8 cellular contexts compared by ENCODE assay signal in genomic region chr1:159009704-159010361, GRCh38. TPM values are rescaled to one million over a fixed set of nuclear protein-coding genes. Genes with fewer than 3 reads are reported as not detected.
DNase-seq lines count a peak whose midpoint lies in the region; ATAC-seq, FAIRE-seq and TF ChIP-seq lines count a peak whose summit lies in the region.

Gene IFI16, plus strand, starts transcription at chr1:159009907. Its CDS starts 4,774 bp downstream, at chr1:159014681.

- no peak for TF ChIP-seq CTCF in GM12878 (IDR thresholded peaks at IDR 0.05 in 2 of 3, conservative IDR thresholded peaks at IDR 0.05 in 1 of 3; ENCODE audit: control insufficient read depth in 2 of 3, extremely low read depth in 1 of 3, insufficient read depth in 1 of 3, low read depth in 3 of 3, low read length in 3 of 3)
- no peak for TF ChIP-seq CTCF in smooth muscle cell (IDR thresholded peaks at IDR 0.05; ENCODE audit: borderline replicate concordance, insufficient read depth, poor library complexity, severe bottlenecking)

- peak; percentile 25 to 37; a peak in 1 of 4 replicates for TF ChIP-seq EP300 in GM12878 (IDR thresholded peaks at IDR 0.05; ENCODE audit: borderline replicate concordance in 1 of 2, control insufficient read depth in 1 of 2, low read depth in 2 of 2, low read length in 2 of 2)

- peak within 1 kb of the TSS; percentile 53; the same call in 1 of the 2 replicates for H2AFZ ChIP-seq in GM12878 (ENCODE audit: control insufficient read depth, low read depth, low read length)
- H2AFZ ChIP-seq in smooth muscle cell (ENCODE audit: low read depth): peak within 1 kb of the TSS; percentile 88

- TSS peak; percentile 76 for BruUV-seq in GM12878 (replicated peaks; lab: Mats Ljungman, UMichigan)

- peak within 1 kb of the TSS; percentile 70 to 93 (median 83) for H3K4me2 ChIP-seq in BLaER1 treated with 17β-estradiol and CSF1 and Interleukin-3, amounts not matched to agents 10 nM and 100 nM
- H3K4me2 ChIP-seq in GM12878 (ENCODE audit: control insufficient read depth, insufficient read depth) (peak within 1 kb of the TSS; percentile 97), smooth muscle cell (peak within 1 kb of the TSS; percentile 89)

- CTCF ChIA-PET in GM12878 (lab: Yijun Ruan, JAX): interaction anchor here (0.6 to 4.3 kb wide), 4 partner anchors 12 to 1037 kb away, joined by 3 to 37 read pairs (median 11); no protein-coding TSS in a partner anchor

- in situ Hi-C loops in GM12878 (cut with MboI): loop anchor here (5.0 to 10.0 kb wide), 2 partner anchors 178 to 725 kb away; partner anchors contain the start of genes CD1C and MNDA

- H3K79me2 ChIP-seq in GM12878 (ENCODE audit: control insufficient read depth, insufficient read depth, low read length): peaks cover 60% of the 10 kb centered on the region
- peaks cover 49% of the 10 kb centered on the region for H3K79me2 ChIP-seq in smooth muscle cell (ENCODE audit: low read depth)

- no peaks in the 10 kb centered on the region for H3K27me3 ChIP-seq in BLaER1 treated with 17β-estradiol and CSF1 and Interleukin-3, amounts not matched to agents 10 nM and 100 nM
- H3K27me3 ChIP-seq in GM12878 (replicated peaks in 1 of 2; ENCODE audit: control insufficient read depth in 2 of 2, insufficient read depth in 2 of 2, low read length in 1 of 2) (no peaks in the 10 kb centered on the region), smooth muscle cell (ENCODE audit: low read depth) (no peaks in the 10 kb centered on the region)

- 0% methylated on average over 5 of the region's 5 CpGs for WGBS in GM12878 (ENCODE audit: insufficient coverage, insufficient replicate concordance, low lambda C conversion rate, missing lambda C conversion rate)
- 3% methylated on average over 5 of the region's 5 CpGs for WGBS in smooth muscle cell (ENCODE audit: low lambda C conversion rate)

- no peaks in the 10 kb centered on the region for H4K20me1 ChIP-seq in BLaER1 treated with 17β-estradiol and CSF1 and Interleukin-3, amounts not matched to agents 10 nM and 100 nM
- H4K20me1 ChIP-seq in GM12878 (ENCODE audit: control insufficient read depth, insufficient read depth) (no peaks in the 10 kb centered on the region), smooth muscle cell (ENCODE audit: low read depth) (no peaks in the 10 kb centered on the region)

- peaks cover 49 to 70% (median 58%) of the 10 kb centered on the region in 10 experiments for H3K4me1 ChIP-seq in BLaER1 treated with 17β-estradiol and CSF1 and Interleukin-3, amounts not matched to agents 10 nM and 100 nM
- peaks cover 15% of the 10 kb centered on the region; the same call in 1 of the 2 replicates for H3K4me1 ChIP-seq in GM12878 (ENCODE audit: control insufficient read depth, insufficient read depth, low read length)
- peaks cover 39% of the 10 kb centered on the region for H3K4me1 ChIP-seq in smooth muscle cell (ENCODE audit: low read depth)

- peak within 1 kb of the TSS; percentile 72 to 90 (median 78) for H3K4me3 ChIP-seq in BLaER1 treated with 17β-estradiol and CSF1 and Interleukin-3, amounts not matched to agents 10 nM and 100 nM
- peak within 1 kb of the TSS; percentile 91 for H3K4me3 ChIP-seq in GM12878
- peak within 1 kb of the TSS; percentile 67 for H3K4me3 ChIP-seq in smooth muscle cell

- H3K9me3 ChIP-seq in BLaER1 treated with 17β-estradiol and CSF1 and Interleukin-3, amounts not matched to agents 10 nM and 100 nM (replicated peaks in 1 of 11): peaks cover 0 to 23% (median 19%) of the 10 kb centered on the region in 11 experiments; a peak in 18 of 22 replicates
- no peaks in the 10 kb centered on the region; the same call in 2 of the 3 replicates for H3K9me3 ChIP-seq in GM12878 (replicated peaks; ENCODE audit: control insufficient read depth, insufficient read depth, low read length)
- no peaks in the 10 kb centered on the region for H3K9me3 ChIP-seq in smooth muscle cell (replicated peaks; ENCODE audit: low read depth)

- H3K36me3 ChIP-seq in BLaER1 treated with 17β-estradiol and CSF1 and Interleukin-3, amounts not matched to agents 10 nM and 100 nM: peaks cover 17 to 25% (median 19%) of the 10 kb centered on the region in 11 experiments; a peak in 21 of 22 replicates
- H3K36me3 ChIP-seq in GM12878 (ENCODE audit: control insufficient read depth in 2 of 2, insufficient read depth in 2 of 2, low read length in 1 of 2) (peaks cover 0 to 4% of the 10 kb centered on the region in 2 experiments; a peak in 1 of 4 replicates), smooth muscle cell (ENCODE audit: low read depth) (peaks cover 5% of the 10 kb centered on the region)

- no peak for TF ChIP-seq RAD21 in GM12878 (IDR thresholded peaks at IDR 0.05; ENCODE audit: insufficient read depth, low read depth, low read length)

- TF ChIP-seq POLR2A in GM19193 (IDR thresholded peaks at IDR 0.05; ENCODE audit: extremely low read depth, insufficient read depth, insufficient read length) (peak; percentile 69), GM12878 (IDR thresholded peaks at IDR 0.05; ENCODE audit: low read depth, low read length) (peak; percentile 80)

- intact Hi-C loops in GM12878 (cut with micrococcal nuclease; ENCODE audit: unreplicated experiment): loop anchor here (1.0 to 2.0 kb wide), 3 partner anchors 67 to 725 kb away; partner anchors contain the start of gene MNDA

- peak within 1 kb of the TSS; percentile 84 to 96 (median 90) for H3K9ac ChIP-seq in BLaER1 treated with 17β-estradiol and CSF1 and Interleukin-3, amounts not matched to agents 10 nM and 100 nM
- H3K9ac ChIP-seq in GM12878 (ENCODE audit: control insufficient read depth, insufficient read depth, low read length) (peak within 1 kb of the TSS; percentile 99), smooth muscle cell (ENCODE audit: low read depth) (peak within 1 kb of the TSS; percentile 91)

- DNase-seq in SKM-1 (lab: John Stamatoyannopoulos, UW; ENCODE audit: unreplicated experiment) (peak; percentile 88), GM12878 (ENCODE audit: low read depth, low spot score) (peak; percentile 87), iPS-NIHi11 (ENCODE audit: low spot score) (peak; percentile 14), smooth muscle cell (lab: John Stamatoyannopoulos, UW; ENCODE audit: unreplicated experiment) (no peak), NCI-H146 treated with DMSO at 0.1 percent for 48 hours (lab: John Stamatoyannopoulos, UW; ENCODE audit: unreplicated experiment) (no peak)

- ATAC-seq in HG03439 (IDR thresholded peaks at IDR 0.05; ENCODE audit: unreplicated experiment): peak; percentile 62
- ATAC-seq in GM12878: peak; percentile 73

- H3F3A ChIP-seq in smooth muscle cell (ENCODE audit: low read depth): peaks cover 19% of the 10 kb centered on the region

- RAD21 ChIA-PET in GM12878 (lab: Charles Lee; ENCODE audit: unreplicated experiment): interaction anchor here (1.0 to 3.4 kb wide), 4 partner anchors 11 to 67 kb away, joined by 3 to 39 read pairs (median 14); partner anchors contain the start of gene AIM2

- SMC1A ChIA-PET in GM12878 (lab: Charles Lee; ENCODE audit: uncharacterized antibody, unreplicated experiment): interaction anchor here (0.8 to 3.9 kb wide), 13 partner anchors 10 to 178 kb away, joined by 3 to 32 read pairs (median 6); partner anchors contain the start of genes AIM2 and MNDA

- POLR2A ChIA-PET in GM12878 (lab: Charles Lee): interaction anchor here (0.6 to 4.5 kb wide), 7 partner anchors 8 to 179 kb away, joined by 3 to 46 read pairs (median 3); partner anchors contain the start of genes AIM2 and MNDA

- no peak for FAIRE-seq in GM12878 (lab: Jason Lieb, UNC)

- peak within 1 kb of the TSS; percentile 83 to 99 (median 94) for H3K27ac ChIP-seq in BLaER1 treated with 17β-estradiol and CSF1 and Interleukin-3, amounts not matched to agents 10 nM and 100 nM
- peak within 1 kb of the TSS; percentile 100 for H3K27ac ChIP-seq in GM12878 (ENCODE audit: control insufficient read depth, insufficient read depth)
- H3K27ac ChIP-seq in smooth muscle cell (ENCODE audit: low read depth): peak within 1 kb of the TSS; percentile 98

TF ChIP-seq in GM12878, 131 proteins besides CTCF, POLR2A, EP300 and RAD21 (continues in another document):
- TF ChIP-seq TCF7 (IDR thresholded peaks at IDR 0.05; ENCODE audit: borderline replicate concordance) (no peak), DPF2 (IDR thresholded peaks at IDR 0.05) (no peak), SMAD1 (IDR thresholded peaks at IDR 0.05; ENCODE audit: low read depth, partially characterized antibody) (peak; percentile 77)

RNA-seq across cellular contexts. Expression of gene IFI16, which starts in this region (rescaled TPM):
- total RNA-seq in GM12878 (2013; cell fraction: nucleolus; rRNA removed): 152 and 157 TPM in 2 replicates
- total RNA-seq in GM12878 (2014; rRNA removed): 147 and 155 TPM in 2 replicates
- total RNA-seq in GM12878 (2014; rRNA removed; fragmentation: Illumina TruSeq; extraction: Trizol): 120 and 123 TPM in 2 replicates
- total RNA-seq in GM12878 (2021): 185 and 196 TPM in 2 replicates
- polyA plus RNA-seq in GM12878 (2011; ENCODE audit: low read depth): 119 TPM
- polyA plus RNA-seq in GM12878 (2011; rRNA removed): 375 and 581 TPM in 2 replicates
- polyA plus RNA-seq in GM12878 (2011; cell fraction: cytosol; rRNA removed): 144 and 189 TPM in 2 replicates
- 193 and 199 TPM in 2 replicates for polyA plus RNA-seq in GM12878 (2011; cell fraction: nucleus; rRNA removed)
- 175 and 215 TPM in 2 replicates for polyA plus RNA-seq in GM12878 (2012)
- 366 and 473 TPM in 2 replicates for polyA plus RNA-seq in GM12878 (2014; fragmentation: Illumina TruSeq; extraction: Trizol)
- 100 to 1,000 TPM; 191 to 255 TPM for polyA plus RNA-seq in GM12878 (2014; fragmentation: Nextera tagmentation; extraction: Ambion mirVana)
- 188 and 232 TPM in 2 replicates for polyA plus RNA-seq in GM12878 (2014; rRNA removed)
- polyA plus RNA-seq in GM12878 (2016; fragmentation: Nextera tagmentation; extraction: Ambion mirVana): 100 to 1,000 TPM; 149 to 165 TPM
- 163 and 190 TPM in 2 replicates for polyA minus RNA-seq in GM12878 (2011; rRNA and poly(A)+ RNA removed)
- 90.2 and 92.9 TPM in 2 replicates for polyA minus RNA-seq in GM12878 (2011; cell fraction: cytosol; rRNA and poly(A)+ RNA removed)
- 119 and 143 TPM in 2 replicates for polyA minus RNA-seq in GM12878 (2011; cell fraction: nucleus; rRNA and poly(A)+ RNA removed)
- total RNA-seq in smooth muscle cell: 92.1 and 96.3 TPM in 2 replicates
- polyA plus RNA-seq in smooth muscle cell: 95.9 and 114 TPM in 2 replicates

Comparison
In these comparisons a context has a peak if more than half of its experiments do, and no peak if none do; other contexts are left out.
1. DNase-seq: peak in SKM-1 (single experiment), GM12878 (single experiment) and iPS-NIHi11 (single experiment); none in smooth muscle cell (single experiment) and NCI-H146 treated with DMSO at 0.1 percent for 48 hours (single experiment).
2. Peak in every context shown above with its lines, with median percentiles within 50 percentile points of each other: H3K27ac ChIP-seq, H3K4me2 ChIP-seq, H3K4me3 ChIP-seq and H3K9ac ChIP-seq.